22 cellular contexts compared by ENCODE assay signal in genomic region chr22:27397036-27397947, GRCh38.
"Had no signal": no experiment of that assay in that cellular context is flagged by ENCODE, and none has a peak within 500 bp of the region (broad histone marks: within the 10 kb centered on the region; RNA-seq: fewer than 3 reads in every experiment).

No MANE protein-coding gene starts in this region.

- H3K9me3 ChIP-seq: ascending aorta, colonic mucosa, esophagus squamous epithelium, neutrophil, ovary, prostate gland, tibial artery had no signal

- H3K4me1 ChIP-seq: ascending aorta, colonic mucosa, prostate gland, tibial artery had no signal

- FAIRE-seq: endothelial cell of umbilical vein had no signal

- DNase-seq: activated CD4-positive, alpha-beta T cell treated with anti-CD3 and anti-CD28 coated beads for 1 hour; activated CD4-positive, alpha-beta T cell treated with anti-CD3 and anti-CD28 coated beads, Interleukin-2, amount 50 U/mL, for 1 hour; activated CD8-positive, alpha-beta T cell treated with anti-CD3 and anti-CD28 coated beads, Interleukin-2, amount 10 ng/mL, durations not matched to agents 7 days and 5 days; activated gamma-delta T cell; activated naive CD4-positive, alpha-beta T cell treated with anti-CD3 and anti-CD28 coated beads, Interleukin-2, amount 50 U/mL, for 16 hours; activated naive CD8-positive, alpha-beta T cell treated with anti-CD3 and anti-CD28 coated beads, Interleukin-2, amount 50 U/mL, for 24 hours; dorsolateral prefrontal cortex; effector memory CD8-positive, alpha-beta T cell; esophagus squamous epithelium; midbrain; natural killer cell; stimulated activated CD4-positive, alpha-beta T cell treated with anti-CD3 and anti-CD28 coated beads, Interleukin-1b, Interleukin-23, amount 100 ng/mL, for 48 hours; T-helper 1 cell had no signal

- H3K36me3 ChIP-seq: ascending aorta, colonic mucosa, esophagus squamous epithelium, neutrophil, ovary, prostate gland, tibial artery had no signal

- H3K4me3 ChIP-seq: ascending aorta, colonic mucosa, dorsolateral prefrontal cortex, esophagus squamous epithelium, ovary, prostate gland, skin epidermis, tibial artery had no signal

- ATAC-seq: activated CD8-positive, alpha-beta T cell treated with anti-CD3 and anti-CD28 coated beads, Interleukin-2, amount 10 ng/mL, durations not matched to agents 7 days and 5 days; activated naive CD8-positive, alpha-beta T cell treated with anti-CD3 and anti-CD28 coated beads, Interleukin-2, amount 50 U/mL, for 24 hours; effector memory CD8-positive, alpha-beta T cell; left lobe of liver; natural killer cell had no signal

- H3K27ac ChIP-seq: ascending aorta, colonic mucosa, dorsolateral prefrontal cortex, neutrophil, ovary, prostate gland, skin epidermis, tibial artery had no signal

- H3K27me3 ChIP-seq: ascending aorta, colonic mucosa, ovary, tibial artery had no signal
